13 cellular contexts compared by ENCODE assay signal in genomic region chr6:32665621-32666140, GRCh38. TPM values are rescaled to one million over a fixed set of nuclear protein-coding genes. Genes with fewer than 3 reads are reported as not detected.
DNase-seq lines count a peak whose midpoint lies in the region; ATAC-seq and TF ChIP-seq lines count a peak whose summit lies in the region.
"Had no signal": no experiment of that assay in that cellular context is flagged by ENCODE, and none has a peak within 500 bp of the region (broad histone marks: within the 10 kb centered on the region; RNA-seq: fewer than 3 reads in every experiment).

No MANE protein-coding gene starts in this region.

- H3K4me1 ChIP-seq in OCI-LY3 (ENCODE audit: low read length) (peaks cover 18% of the 10 kb centered on the region), esophagus (ENCODE audit: control insufficient read depth in 2 of 2, insufficient read depth in 2 of 2, low read length in 1 of 2) (peaks cover 2 to 4% of the 10 kb centered on the region in 2 donors), adrenal gland (replicated peaks in 1 of 2) (no peaks in the 10 kb centered on the region)
- H3K4me1 ChIP-seq: gastroesophageal sphincter had no signal

- H3K4me1 Mint-ChIP-seq in activated T-cell treated with anti-CD3 and anti-CD28 coated beads, Interleukin-2, amount 50 U/mL, for 24 hours (ENCODE audit: low read depth), result peaks cover 52% of the 10 kb centered on the region
- H3K4me1 Mint-ChIP-seq in stimulated activated effector memory CD8-positive, alpha-beta T cell treated with anti-CD3 and anti-CD28 coated beads, Interleukin-12 subunit alpha, Interleukin-12 subunit beta, amount 100 ng/mL, for 72 hours, result peaks cover 41% of the 10 kb centered on the region

- peak overlapping the region; percentile 78 for H3K4me3 ChIP-seq in OCI-LY3 (ENCODE audit: low read length)
- H3K4me3 ChIP-seq in esophagus (ENCODE audit: low read depth in 1 of 2, low read length in 2 of 2), result peak overlapping the region in 1 of 2 donors; percentile 63
- no peak overlapping the region for H3K4me3 ChIP-seq in adrenal gland

- TF ChIP-seq CTCF in OCI-LY3 (IDR thresholded peaks at IDR 0.05; ENCODE audit: low read depth, low read length), result no peak
- TF ChIP-seq CTCF in adrenal gland (IDR thresholded peaks at IDR 0.05), result no peak

- no peak overlapping the region for H2AFZ ChIP-seq in OCI-LY3 (ENCODE audit: low read depth, low read length)

- peak overlapping the region; percentile 78 for H3K4me3 Mint-ChIP-seq in activated T-cell treated with anti-CD3 and anti-CD28 coated beads, Interleukin-2, amount 50 U/mL, for 24 hours
- peak overlapping the region; percentile 81 for H3K4me3 Mint-ChIP-seq in stimulated activated effector memory CD8-positive, alpha-beta T cell treated with anti-CD3 and anti-CD28 coated beads, Interleukin-12 subunit alpha, Interleukin-12 subunit beta, amount 100 ng/mL, for 72 hours

- ATAC-seq in stimulated activated effector memory CD8-positive, alpha-beta T cell treated with anti-CD3 and anti-CD28 coated beads, Interleukin-12 subunit alpha, Interleukin-12 subunit beta, amount 100 ng/mL, for 72 hours, result peak; percentile 17

- DNase-seq in activated T-cell treated with anti-CD3 and anti-CD28 coated beads, Interleukin-2, amount 50 U/mL, for 24 hours, result no peak
- no peak for DNase-seq in activated T-cell treated with anti-CD3 and anti-CD28 coated beads, Interleukin-2, amount 50 U/mL, for 1 hour
- DNase-seq in stimulated activated effector memory CD8-positive, alpha-beta T cell treated with anti-CD3 and anti-CD28 coated beads, Interleukin-12 subunit alpha, Interleukin-12 subunit beta, amount 100 ng/mL, for 72 hours (ENCODE audit: low spot score in 2 of 2), result no peak
- DNase-seq in adrenal gland, result no peak
- DNase-seq in stimulated activated CD4-positive, alpha-beta T cell treated with anti-CD3 and anti-CD28 coated beads, Interleukin-12 subunit alpha, Interleukin-12 subunit beta, amount 100 ng/mL, for 4 hours, result no peak
- no peak for DNase-seq in stimulated activated CD4-positive, alpha-beta T cell treated with anti-CD3 and anti-CD28 coated beads, Interleukin-1b, Interleukin-23, amount 100 ng/mL, for 48 hours
- DNase-seq: activated gamma-delta T cell treated with Interleukin-2 at 50 U/mL for 16 hours, dermis blood vessel endothelial cell had no signal

- H3K27me3 ChIP-seq in OCI-LY3 (ENCODE audit: low read depth, low read length), result no peaks in the 10 kb centered on the region
- no peaks in the 10 kb centered on the region for H3K27me3 ChIP-seq in esophagus (ENCODE audit: control insufficient read depth in 1 of 2, insufficient read depth in 2 of 2, low read length in 2 of 2)
- no peaks in the 10 kb centered on the region for H3K27me3 ChIP-seq in adrenal gland

- H3K27ac Mint-ChIP-seq in activated T-cell treated with anti-CD3 and anti-CD28 coated beads, Interleukin-2, amount 50 U/mL, for 24 hours, result peak overlapping the region; percentile 67
- H3K27ac Mint-ChIP-seq in stimulated activated effector memory CD8-positive, alpha-beta T cell treated with anti-CD3 and anti-CD28 coated beads, Interleukin-12 subunit alpha, Interleukin-12 subunit beta, amount 100 ng/mL, for 72 hours, result peak overlapping the region; percentile 81

- 25% methylated on average over 3 of the region's 3 CpGs for WGBS in esophagus, 2 donors
- 10 to 16% (median 13%) methylated on average over 3 of the region's 3 CpGs for WGBS in adrenal gland, 4 donors

- no peaks in the 10 kb centered on the region for H3K36me3 Mint-ChIP-seq in activated T-cell treated with anti-CD3 and anti-CD28 coated beads, Interleukin-2, amount 50 U/mL, for 24 hours (ENCODE audit: low read depth)
- H3K36me3 Mint-ChIP-seq in stimulated activated effector memory CD8-positive, alpha-beta T cell treated with anti-CD3 and anti-CD28 coated beads, Interleukin-12 subunit alpha, Interleukin-12 subunit beta, amount 100 ng/mL, for 72 hours, result peaks cover 49% of the 10 kb centered on the region

- H3K4me2 ChIP-seq in OCI-LY3 (ENCODE audit: low read length), result peak overlapping the region; percentile 60

- TF ChIP-seq POLR2A in adrenal gland (IDR thresholded peaks at IDR 0.05), result no peak

- peaks cover 33% of the 10 kb centered on the region for H3K27me3 Mint-ChIP-seq in activated T-cell treated with anti-CD3 and anti-CD28 coated beads, Interleukin-2, amount 50 U/mL, for 24 hours

- H3K36me3 ChIP-seq in OCI-LY3 (replicated peaks; ENCODE audit: low read depth, low read length), result no peaks in the 10 kb centered on the region
- peaks cover 0 to 4% of the 10 kb centered on the region in 2 donors for H3K36me3 ChIP-seq in esophagus (ENCODE audit: control insufficient read depth in 2 of 2, insufficient read depth in 2 of 2, low read length in 1 of 2)
- no peaks in the 10 kb centered on the region for H3K36me3 ChIP-seq in adrenal gland (replicated peaks in 1 of 2)
- H3K36me3 ChIP-seq: gastroesophageal sphincter had no signal

- H3K9me3 ChIP-seq in OCI-LY3 (ENCODE audit: insufficient read depth, low read length) (no peaks in the 10 kb centered on the region), esophagus (ENCODE audit: control insufficient read depth in 2 of 2, insufficient read depth in 1 of 2, low read depth in 1 of 2, low read length in 1 of 2) (no peaks in the 10 kb centered on the region), adrenal gland (replicated peaks in 1 of 3) (no peaks in the 10 kb centered on the region)
- H3K9me3 ChIP-seq: gastroesophageal sphincter had no signal

- H3K27ac ChIP-seq in OCI-LY3 (ENCODE audit: low read length), result peak overlapping the region; percentile 50
- peak overlapping the region; percentile 55 to 59 for H3K27ac ChIP-seq in esophagus (ENCODE audit: low read depth in 2 of 2, low read length in 1 of 2)
- no peak overlapping the region for H3K27ac ChIP-seq in adrenal gland
- H3K27ac ChIP-seq: gastroesophageal sphincter had no signal

- intact Hi-C loops in adrenal gland (cut with DNase I), result loop anchor here in 1 of 2 donors (2.0 kb wide), 1 partner anchor 95 kb away; no protein-coding TSS in a partner anchor

- H3K9me3 Mint-ChIP-seq in activated T-cell treated with anti-CD3 and anti-CD28 coated beads, Interleukin-2, amount 50 U/mL, for 24 hours, result no peaks in the 10 kb centered on the region
- H3K9me3 Mint-ChIP-seq in stimulated activated effector memory CD8-positive, alpha-beta T cell treated with anti-CD3 and anti-CD28 coated beads, Interleukin-12 subunit alpha, Interleukin-12 subunit beta, amount 100 ng/mL, for 72 hours, result no peaks in the 10 kb centered on the region

- H3K79me2 ChIP-seq in OCI-LY3 (ENCODE audit: low read length), result peaks cover 13% of the 10 kb centered on the region

- peak overlapping the region; percentile 71 for H3K9ac ChIP-seq in OCI-LY3 (ENCODE audit: low read length)

- H4K20me1 ChIP-seq in OCI-LY3 (ENCODE audit: insufficient read depth, low read length), result no peaks in the 10 kb centered on the region

RNA-seq across cellular contexts. Expression of gene HLA-DQB1, which starts 0.8 kb away (rescaled TPM):
- polyA plus RNA-seq in esophagus (10 to 100 TPM; 16.5 to 53.2 TPM), adrenal gland (100 to 1,000 TPM in 2 of 3 donors, 1 to 10 TPM in 1; 8.8 to 189 (median 151) TPM)
- total RNA-seq in adrenal gland, result 100 to 1,000 TPM in 1 of 8 donors, 10 to 100 TPM in 2, 1 to 10 TPM in 5; 1.5 to 208 (median 9.4) TPM
- total RNA-seq: dermis blood vessel endothelial cell, H4 had no signal

RNA-seq across cellular contexts. Expression of gene HLA-DQA1, which starts 28.5 kb away (rescaled TPM):
- polyA plus RNA-seq in esophagus (10 to 100 TPM in 1 of 2 donors, 1 to 10 TPM in 1; 2.8 to 42.9 TPM), adrenal gland (10 to 100 TPM in 2 of 3 donors, 1 to 10 TPM in 1; 7.4 to 20.1 (median 16.9) TPM)
- 100 to 1,000 TPM in 1 of 8 donors, 10 to 100 TPM in 4, 1 to 10 TPM in 3; 2.9 to 135 (median 19.3) TPM for total RNA-seq in adrenal gland
- total RNA-seq: dermis blood vessel endothelial cell, H4, mammary epithelial cell had no signal
- polyA plus RNA-seq: mammary epithelial cell had no signal

Comparison
In these comparisons a context has a peak if more than half of its experiments do, and no peak if none do; other contexts are left out.
1. H3K27ac ChIP-seq: peak in OCI-LY3 (single experiment) and esophagus (2 of 2); none in adrenal gland (0 of 5).